Comparison of ENCODE assay signal across 1 cellular context in the genomic region with DNA sequence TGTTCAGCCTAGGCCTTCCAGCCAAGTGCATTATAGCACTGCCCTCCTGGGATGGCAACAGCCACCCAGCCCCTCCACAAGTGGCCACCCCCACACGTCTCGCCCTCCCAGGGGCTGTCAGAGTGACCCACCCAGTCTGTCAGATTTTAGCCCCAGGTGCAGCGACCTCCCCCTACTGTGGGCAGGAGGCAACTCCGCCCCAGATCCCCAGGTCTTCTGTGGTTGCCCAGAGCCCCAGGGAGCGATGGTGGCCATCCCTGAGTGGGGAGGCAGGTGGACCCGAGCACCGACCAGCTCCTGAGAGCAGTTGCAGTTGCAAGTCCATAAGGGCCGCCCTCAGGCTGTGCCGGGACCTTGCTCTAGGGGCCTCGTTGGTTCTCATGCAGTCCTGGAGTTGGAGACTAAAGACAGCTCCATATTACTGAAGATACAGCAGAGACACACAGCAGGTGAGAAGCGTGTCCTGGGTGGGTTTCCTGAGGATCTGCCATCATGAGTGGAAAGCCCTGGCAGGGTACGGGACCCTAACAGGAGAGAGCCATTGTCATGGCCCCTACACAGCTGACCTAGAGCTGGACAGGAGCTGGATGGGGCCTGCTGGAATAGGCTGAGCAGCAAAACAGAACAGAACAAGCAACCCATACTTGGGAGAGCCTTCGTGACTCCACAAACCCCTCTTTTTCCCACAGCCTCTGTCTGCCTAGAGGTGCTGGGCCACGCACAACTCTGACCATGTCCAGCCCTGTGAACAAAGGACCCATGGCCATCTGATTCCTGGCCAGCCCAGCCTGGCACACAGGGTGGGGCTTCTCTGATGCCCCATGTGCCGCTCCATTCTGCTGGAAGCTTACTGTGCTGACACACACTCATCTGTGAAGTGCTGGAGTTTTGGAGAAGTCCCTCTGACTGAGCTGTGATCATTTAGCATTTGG.
TF ChIP-seq lines count a peak whose summit lies in the region.

No MANE protein-coding gene starts in this region.

TF ChIP-seq in H1, 55 proteins besides CTCF, POLR2A, EP300 and RAD21 (continued from another document):
- TF ChIP-seq CHD7 (IDR thresholded peaks at IDR 0.05; ENCODE audit: insufficient replicate concordance, low read length) (no peak), KDM5A (IDR thresholded peaks at IDR 0.05; ENCODE audit: low read length) (no peak), TBP (IDR thresholded peaks at IDR 0.05; ENCODE audit: low read depth, low read length) (no peak), CBX5 (IDR thresholded peaks at IDR 0.05; ENCODE audit: low read depth, low read length) (no peak), FOSL1 (IDR thresholded peaks at IDR 0.05; ENCODE audit: insufficient read depth, low read depth, low read length) (no peak), MAFK (IDR thresholded peaks at IDR 0.05; ENCODE audit: low read depth, low read length) (no peak), CHD1 (IDR thresholded peaks at IDR 0.05; ENCODE audit: low read depth, low read length) (no peak), RBBP5 (IDR thresholded peaks at IDR 0.05; ENCODE audit: borderline replicate concordance, low read depth, low read length) (no peak), HDAC2 (IDR thresholded peaks at IDR 0.05; ENCODE audit: borderline replicate concordance in 1 of 2, low read depth in 2 of 2, low read length in 2 of 2) (no peak)
- TF ChIP-seq, protein P1, sequence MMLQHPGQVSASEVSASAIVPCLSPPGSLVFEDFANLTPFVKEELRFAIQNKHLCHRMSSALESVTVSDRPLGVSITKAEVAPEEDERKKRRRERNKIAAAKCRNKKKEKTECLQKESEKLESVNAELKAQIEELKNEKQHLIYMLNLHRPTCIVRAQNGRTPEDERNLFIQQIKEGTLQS (IDR thresholded peaks at IDR 0.05; ENCODE audit: insufficient read depth, low read depth, low read length): no peak
